8 cellular contexts compared by ENCODE assay signal in the genomic region with DNA sequence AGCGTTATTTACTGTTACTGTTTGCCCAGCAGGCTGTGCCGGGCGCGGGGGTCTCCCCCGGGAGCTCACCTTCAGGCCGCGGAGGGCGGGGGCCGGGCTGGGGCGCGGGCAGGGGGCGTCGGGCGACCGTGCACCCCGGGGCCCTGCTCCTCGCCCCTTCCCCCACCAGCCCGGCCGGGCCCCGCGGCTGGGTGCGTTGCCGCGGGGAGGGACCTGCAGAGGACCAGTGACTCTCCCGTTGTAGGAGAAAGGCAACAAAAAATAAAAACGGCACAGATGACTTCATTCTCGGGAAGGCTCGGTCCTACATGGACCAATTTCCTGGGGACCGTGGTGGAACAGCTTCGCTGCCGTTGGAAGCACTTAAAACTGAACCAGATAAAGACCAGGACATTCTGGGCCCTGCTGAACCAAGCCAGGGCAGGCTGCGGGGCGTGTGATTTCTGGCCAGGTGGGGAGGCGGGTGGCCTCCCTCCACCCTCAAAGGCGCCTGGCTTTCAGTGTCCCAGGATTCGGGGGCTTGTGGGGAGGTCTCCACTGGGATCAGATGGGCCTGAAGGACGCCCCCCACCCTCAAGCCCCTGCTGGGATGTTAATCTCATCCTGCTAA. TPM values are rescaled to one million over a fixed set of nuclear protein-coding genes. Genes with fewer than 3 reads are reported as not detected.
A peak's percentile ranks its signal among the peaks of the same experiment; 100 is the strongest.
DNase-seq lines count a peak whose midpoint lies in the region; ATAC-seq, FAIRE-seq and TF ChIP-seq lines count a peak whose summit lies in the region.

No MANE protein-coding gene starts in this region.

- H2BK5ac ChIP-seq in H1 (ENCODE audit: low read depth, low read length): no peak overlapping the region

- H4K20me1 ChIP-seq in H1 (replicated peaks in 1 of 2; ENCODE audit: control insufficient read depth in 1 of 2, insufficient read depth in 2 of 2, low read length in 2 of 2): peaks cover 0 to 3% of the 10 kb centered on the region in 2 experiments

- TF ChIP-seq RAD21 in H1 (IDR thresholded peaks at IDR 0.05 in 1 of 2, conservative IDR thresholded peaks at IDR 0.05 in 1 of 2; ENCODE audit: low read depth in 2 of 2, low read length in 2 of 2): no peak

- no peaks in the 10 kb centered on the region for H3K36me3 Mint-ChIP-seq in naive thymus-derived CD4-positive, alpha-beta T cell

- POLR2A ChIA-PET in H1 (lab: Charles Lee; ENCODE audit: partially characterized antibody): no interaction called here
- POLR2A ChIA-PET in naive thymus-derived CD4-positive, alpha-beta T cell (lab: Charles Lee): no interaction called here

- H3K79me2 ChIP-seq in H1 (ENCODE audit: control insufficient read depth in 1 of 2, insufficient read depth in 2 of 2, low read length in 2 of 2): no peaks in the 10 kb centered on the region

- no peak overlapping the region for H4K91ac ChIP-seq in H1 (replicated peaks; ENCODE audit: insufficient read length, low read length)

- TF ChIP-seq CTCF in AG10803 (conservative IDR thresholded peaks at IDR 0.05; ENCODE audit: low read length) (no peak), H1 (IDR thresholded peaks at IDR 0.05; ENCODE audit: control extremely low read depth in 1 of 3, insufficient read depth in 1 of 3, low read depth in 1 of 3, low read length in 3 of 3) (no peak)

- H3K27ac ChIP-seq in H1 (ENCODE audit: low read depth, low read length): no peak overlapping the region
- H3K27ac ChIP-seq in naive thymus-derived CD4-positive, alpha-beta T cell (ENCODE audit: low read depth, low read length): no peak overlapping the region

- peaks cover 0 to 11% (median 8%) of the 10 kb centered on the region in 4 experiments; a peak in 6 of 7 replicates for H3K4me1 ChIP-seq in H1 (replicated peaks in 1 of 4; ENCODE audit: control insufficient read depth in 3 of 4, insufficient read depth in 4 of 4, low read length in 3 of 4)
- peaks cover 5 to 7% of the 10 kb centered on the region in 2 donors for H3K4me1 ChIP-seq in naive thymus-derived CD4-positive, alpha-beta T cell (ENCODE audit: control insufficient read depth in 2 of 2, insufficient read depth in 2 of 2, low read length in 2 of 2)

- no peak overlapping the region for H2BK12ac ChIP-seq in H1 (ENCODE audit: low read depth, low read length)

- no peak overlapping the region for H2BK20ac ChIP-seq in H1 (ENCODE audit: low read length)

- 8% methylated on average over 33 of the region's 37 CpGs; no CpG with 5 or more reads in 1 of the 2 experiments for WGBS in H1 (ENCODE audit: extremely low coverage in 1 of 2, insufficient coverage in 1 of 2, insufficient read length in 1 of 2, insufficient replicate concordance in 2 of 2, low coverage in 1 of 2, low lambda C conversion rate in 2 of 2, missing lambda C conversion rate in 1 of 2), 2 experiments

- no peak overlapping the region for H3K56ac ChIP-seq in H1 (replicated peaks; ENCODE audit: insufficient read length, low read depth, low read length)

- peak overlapping the region in 1 of 4 experiments; percentile 8; a peak in 1 of 7 replicates for H3K9ac ChIP-seq in H1 (replicated peaks in 1 of 4; ENCODE audit: extremely low read depth in 1 of 4, low read depth in 3 of 4, low read length in 3 of 4)

- no peak for ATAC-seq in naive thymus-derived CD4-positive, alpha-beta T cell

- H3K23ac ChIP-seq in H1 (ENCODE audit: insufficient read length): no peak overlapping the region

- H3K79me1 ChIP-seq in H1 (ENCODE audit: low read depth, low read length): no peaks in the 10 kb centered on the region

- H3K4ac ChIP-seq in H1 (replicated peaks; ENCODE audit: insufficient read length, low read depth, low read length): no peak overlapping the region

- no peak overlapping the region for H2AK5ac ChIP-seq in H1 (ENCODE audit: low read depth, low read length)

- CTCF ChIA-PET in H1 (lab: Charles Lee; ENCODE audit: partially characterized antibody): interaction anchor here (1.1 to 1.6 kb wide), 2 partner anchors 11 to 12 kb away, joined by 3 to 4 read pairs; no protein-coding TSS in a partner anchor
- CTCF ChIA-PET in naive thymus-derived CD4-positive, alpha-beta T cell (lab: Charles Lee): no interaction called here

- H3K4me2 ChIP-seq in H1 (ENCODE audit: insufficient read depth in 1 of 2, low read depth in 2 of 2, low read length in 2 of 2): peak overlapping the region; percentile 74 to 77

- peaks cover 10% of the 10 kb centered on the region; the same call in 1 of the 2 replicates for H3K23me2 ChIP-seq in H1 (ENCODE audit: low read depth, low read length)

- H2BK15ac ChIP-seq in H1 (ENCODE audit: low read length): 0 out of 2 replicates have a peak overlapping the region, but pooled peaks have one; percentile 46

- H3K4me3 ChIP-seq in AG10803 (ENCODE audit: low read length): peak overlapping the region; percentile 26; the same call in 1 of the 2 replicates
- peak overlapping the region; percentile 22 to 64 (median 27); a peak in 6 of 8 replicates for H3K4me3 ChIP-seq in H1 (ENCODE audit: extremely low read depth in 1 of 4, insufficient read depth in 2 of 4, low read depth in 3 of 4, low read length in 4 of 4)
- H3K4me3 ChIP-seq in naive thymus-derived CD4-positive, alpha-beta T cell (ENCODE audit: low read length): no peak overlapping the region

- no peak overlapping the region for H3K14ac ChIP-seq in H1 (ENCODE audit: insufficient read length)

- no peak overlapping the region; the same call in 1 of the 2 replicates for H3K18ac ChIP-seq in H1 (ENCODE audit: extremely low read depth, low read length)

- peaks cover 19 to 46% (median 24%) of the 10 kb centered on the region in 5 donors for H3K27me3 Mint-ChIP-seq in naive thymus-derived CD4-positive, alpha-beta T cell

- FAIRE-seq in H1 (lab: Jason Lieb, UNC): no peak

- H4K8ac ChIP-seq in H1 (ENCODE audit: extremely low read depth, insufficient read depth, low read length): no peak overlapping the region

- no peak overlapping the region for H2BK120ac ChIP-seq in H1 (replicated peaks; ENCODE audit: low read depth, low read length)

- no peak for DNase-seq in AG10803 (ENCODE audit: low read depth)
- peak; percentile 66 for DNase-seq in NCI-H1092 treated with DMSO at 0.1 percent for 48 hours (lab: John Stamatoyannopoulos, UW)
- no peak for DNase-seq in H1 (ENCODE audit: low read depth in 1 of 2, low spot score in 2 of 2)
- no peak for DNase-seq in naive thymus-derived CD4-positive, alpha-beta T cell
- no peak for DNase-seq in GF-D8 (lab: John Stamatoyannopoulos, UW)
- DNase-seq in RKO (ENCODE audit: low spot score): no peak
- DNase-seq in NCI-H2029 (lab: John Stamatoyannopoulos, UW): no peak
- DNase-seq in HT-29 (ENCODE audit: low spot score): no peak

- H3K4me1 Mint-ChIP-seq in naive thymus-derived CD4-positive, alpha-beta T cell: peaks cover 0 to 7% (median 4%) of the 10 kb centered on the region in 7 donors

- no peak overlapping the region for H4K5ac ChIP-seq in H1 (ENCODE audit: insufficient read length, low read depth, low read length)

- TF ChIP-seq EP300 in H1 (IDR thresholded peaks at IDR 0.05; ENCODE audit: borderline replicate concordance in 1 of 2, low read depth in 2 of 2, low read length in 2 of 2): no peak

- H2AFZ ChIP-seq in H1 (ENCODE audit: low read length): no peak overlapping the region

- H3K36me3 ChIP-seq in H1 (ENCODE audit: control insufficient read depth in 2 of 4, insufficient read depth in 4 of 4, low read length in 3 of 4): no peaks in the 10 kb centered on the region
- H3K36me3 ChIP-seq in naive thymus-derived CD4-positive, alpha-beta T cell (ENCODE audit: control insufficient read depth in 2 of 3, insufficient read depth in 3 of 3, low read length in 3 of 3): no peaks in the 10 kb centered on the region

- H3K27ac Mint-ChIP-seq in naive thymus-derived CD4-positive, alpha-beta T cell: peak overlapping the region in 1 of 9 donors; percentile 12

- peaks cover 5 to 62% (median 45%) of the 10 kb centered on the region in 4 experiments for H3K27me3 ChIP-seq in H1 (replicated peaks in 1 of 4; ENCODE audit: control insufficient read depth in 3 of 4, extremely low read depth in 1 of 4, insufficient read depth in 3 of 4, low read length in 3 of 4)
- peaks cover 0 to 6% of the 10 kb centered on the region in 2 donors for H3K27me3 ChIP-seq in naive thymus-derived CD4-positive, alpha-beta T cell (ENCODE audit: control insufficient read depth in 2 of 2, insufficient read depth in 2 of 2, low read length in 2 of 2)

- intact Hi-C loops in naive thymus-derived CD4-positive, alpha-beta T cell (cut with micrococcal nuclease): loop anchor here (1.0 to 10.0 kb wide), 2 partner anchors 17 to 338 kb away; a partner anchor contains a TSS

- peak overlapping the region in 6 of 10 donors; percentile 32 to 78 (median 70) for H3K4me3 Mint-ChIP-seq in naive thymus-derived CD4-positive, alpha-beta T cell

- no peaks in the 10 kb centered on the region for H3K9me3 Mint-ChIP-seq in naive thymus-derived CD4-positive, alpha-beta T cell

- TF ChIP-seq POLR2A in H1 (IDR thresholded peaks at IDR 0.05; ENCODE audit: control extremely low read depth in 1 of 2, low read depth in 2 of 2, low read length in 2 of 2): no peak

- H3K9me3 ChIP-seq in H1 (ENCODE audit: insufficient read depth in 2 of 2, low read depth in 1 of 2, low read length in 1 of 2): no peaks in the 10 kb centered on the region
- H3K9me3 ChIP-seq in naive thymus-derived CD4-positive, alpha-beta T cell (ENCODE audit: control insufficient read depth in 2 of 3, low read length in 3 of 3): no peaks in the 10 kb centered on the region

TF ChIP-seq in H1, 55 proteins besides CTCF, POLR2A, EP300 and RAD21 (continues in another document):
- TF ChIP-seq KDM1A (IDR thresholded peaks at IDR 0.05; ENCODE audit: borderline replicate concordance, low read length): no peak
- TF ChIP-seq, protein P1, sequence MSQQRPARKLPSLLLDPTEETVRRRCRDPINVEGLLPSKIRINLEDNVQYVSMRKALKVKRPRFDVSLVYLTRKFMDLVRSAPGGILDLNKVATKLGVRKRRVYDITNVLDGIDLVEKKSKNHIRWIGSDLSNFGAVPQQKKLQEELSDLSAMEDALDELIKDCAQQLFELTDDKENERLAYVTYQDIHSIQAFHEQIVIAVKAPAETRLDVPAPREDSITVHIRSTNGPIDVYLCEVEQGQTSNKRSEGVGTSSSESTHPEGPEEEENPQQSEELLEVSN (IDR thresholded peaks at IDR 0.05): no peak
- no peak for TF ChIP-seq GABPA (IDR thresholded peaks at IDR 0.05; ENCODE audit: borderline replicate concordance, insufficient read depth, low read length)
- no peak for TF ChIP-seq POU5F1 (IDR thresholded peaks at IDR 0.05; ENCODE audit: low read depth, low read length)

RNA-seq across cellular contexts. Expression of a gene that starts 57.3 kb away (rescaled TPM):
- not detected in 2 replicates for total RNA-seq in H1 (2021; fragmentation: NEBNext Ultra II Directional; extraction: Animal tissue kit (Norgen Biotek cat#: 25700))
- not detected in 2 replicates for polyA plus RNA-seq in H1 (2011; rRNA removed)
- not detected for polyA plus RNA-seq in H1 (2011; cell fraction: cytosol; rRNA removed)
- polyA plus RNA-seq in H1 (2011; cell fraction: nucleus; rRNA removed): 0.21 TPM
- not detected in 4 replicates for polyA plus RNA-seq in H1 (2012, experiment 1 of 2)
- not detected for polyA plus RNA-seq in H1 (2012, experiment 2 of 2)
- not detected for polyA plus RNA-seq in H1 (2013, experiment 1 of 2)
- polyA plus RNA-seq in H1 (2013, experiment 2 of 2): not detected
- polyA minus RNA-seq in H1 (2011; rRNA and poly(A)+ RNA removed): not detected in 2 replicates
- polyA minus RNA-seq in H1 (2011; cell fraction: cytosol; rRNA and poly(A)+ RNA removed): not detected
- polyA minus RNA-seq in H1 (2011; cell fraction: nucleus; rRNA and poly(A)+ RNA removed): not detected
- total RNA-seq in naive thymus-derived CD4-positive, alpha-beta T cell: under 1 TPM in 1 of 5 experiments, not detected in 4; 0.72 TPM
- not detected for polyA plus RNA-seq in naive thymus-derived CD4-positive, alpha-beta T cell
- not detected in 2 replicates for total RNA-seq in HT-29 (2014; rRNA removed; shearing (Covaris generic))
